In the genomic region with DNA sequence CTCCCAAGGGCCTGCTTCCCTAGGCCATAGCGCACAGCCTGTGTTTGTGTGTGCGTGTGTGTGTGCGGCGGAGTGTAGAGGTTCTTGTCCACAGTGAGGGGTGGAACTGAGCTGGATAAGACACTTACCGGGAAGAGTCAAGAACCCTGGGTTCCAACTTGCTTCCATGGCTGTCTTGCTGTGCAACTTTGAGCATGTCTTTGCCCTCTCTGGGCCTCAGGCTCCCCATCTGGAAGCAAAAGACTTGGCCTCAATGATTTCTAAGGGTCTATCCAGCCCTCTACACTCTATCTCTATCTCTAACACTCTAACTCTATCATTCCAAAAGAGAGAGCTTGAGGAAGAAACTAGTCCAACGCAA, we compare ENCODE assay signal across 5 cellular contexts.
"Had no signal": no experiment of that assay in that cellular context is flagged by ENCODE, and none has a peak within 500 bp of the region (broad histone marks: within the 10 kb centered on the region; RNA-seq: fewer than 3 reads in every experiment).

No MANE protein-coding gene starts in this region.

- H3K27me3 ChIP-seq: ascending aorta, thyroid gland had no signal

- FAIRE-seq: urothelium cell line had no signal

- H3K27ac ChIP-seq: dorsolateral prefrontal cortex had no signal

- H3K36me3 ChIP-seq: ascending aorta, thyroid gland, WERI-Rb-1 had no signal

- H3K9me3 ChIP-seq: ascending aorta, thyroid gland had no signal
